ENCODE assay signal across 8 cellular contexts in genomic region chr14:20343092-20343854, GRCh38. TPM values are rescaled to one million over a fixed set of nuclear protein-coding genes. Genes with fewer than 3 reads are reported as not detected.
DNase-seq lines count a peak whose midpoint lies in the region; ATAC-seq, FAIRE-seq and TF ChIP-seq lines count a peak whose summit lies in the region.

A gene with protein sequence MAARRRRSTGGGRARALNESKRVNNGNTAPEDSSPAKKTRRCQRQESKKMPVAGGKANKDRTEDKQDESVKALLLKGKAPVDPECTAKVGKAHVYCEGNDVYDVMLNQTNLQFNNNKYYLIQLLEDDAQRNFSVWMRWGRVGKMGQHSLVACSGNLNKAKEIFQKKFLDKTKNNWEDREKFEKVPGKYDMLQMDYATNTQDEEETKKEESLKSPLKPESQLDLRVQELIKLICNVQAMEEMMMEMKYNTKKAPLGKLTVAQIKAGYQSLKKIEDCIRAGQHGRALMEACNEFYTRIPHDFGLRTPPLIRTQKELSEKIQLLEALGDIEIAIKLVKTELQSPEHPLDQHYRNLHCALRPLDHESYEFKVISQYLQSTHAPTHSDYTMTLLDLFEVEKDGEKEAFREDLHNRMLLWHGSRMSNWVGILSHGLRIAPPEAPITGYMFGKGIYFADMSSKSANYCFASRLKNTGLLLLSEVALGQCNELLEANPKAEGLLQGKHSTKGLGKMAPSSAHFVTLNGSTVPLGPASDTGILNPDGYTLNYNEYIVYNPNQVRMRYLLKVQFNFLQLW (plus strand): TSS chr14:20343635. CDS start chr14:20343642, 7 bp downstream.

- TF ChIP-seq EP300 in HepG2 (IDR thresholded peaks at IDR 0.05; ENCODE audit: low read depth in 2 of 2, low read length in 2 of 2) (no peak; a peak in 1 of 4 replicates), HepG2 (CRISPR knock-in tag; IDR thresholded peaks at IDR 0.05; ENCODE audit: borderline replicate concordance) (peak; percentile 30; the same call in 1 of the 2 replicates)

- H4K20me1 ChIP-seq in HepG2 (ENCODE audit: insufficient read depth, low read length), result no peaks in the 10 kb centered on the region

- H2AFZ ChIP-seq in HepG2 (ENCODE audit: low read length), result peak within 1 kb of the TSS; percentile 90

- H3K27me3 ChIP-seq in HepG2 (ENCODE audit: control insufficient read depth in 1 of 2, insufficient read depth in 2 of 2, low read length in 2 of 2), result no peaks in the 10 kb centered on the region; a peak in 1 of 5 replicates

- peak; percentile 25; the same call in 1 of the 2 replicates for TF ChIP-seq CTCF in HepG2 (CRISPR knock-in tag; IDR thresholded peaks at IDR 0.05)

- H3K4me1 ChIP-seq in HepG2 (ENCODE audit: insufficient read depth, low read length), result peaks cover 24% of the 10 kb centered on the region

- peak within 1 kb of the TSS; percentile 89 for H3K27ac ChIP-seq in HepG2 (ENCODE audit: extremely low read length, insufficient read depth, low read length)

- CTCF ChIA-PET in HepG2 (lab: Yijun Ruan, JAX; ENCODE audit: low intra/inter-chr PET ratio, low total read pairs), result no interaction called here

- POLR2A ChIA-PET in HepG2 (lab: Yijun Ruan, JAX), result interaction anchor here (0.7 to 5.8 kb wide), 39 partner anchors 9 to 1214 kb away, joined by 3 to 139 read pairs (median 6); partner anchors contain the start of genes APEX1, ARHGEF40, CCNB1IP1 and METTL3

- in situ Hi-C loops in HepG2 (cut with HindIII; ENCODE audit: extremely low pct_ligation_motif_present, low pct_unique_long_range_greater_than_20kb), result loop anchor here (25.0 kb wide), 2 partner anchors 119 to 644 kb away; partner anchors contain the start of genes APEX1, METTL17, OSGEP and PIP4P1

- peak within 1 kb of the TSS; percentile 91 for H3K9ac ChIP-seq in HepG2 (ENCODE audit: insufficient read depth, low read depth, low read length)

- FAIRE-seq in HepG2 (lab: Jason Lieb, UNC), result peak; percentile 99

- TF ChIP-seq POLR2A in HepG2 (IDR thresholded peaks at IDR 0.05; ENCODE audit: insufficient read depth in 1 of 2, low read depth in 2 of 2, low read length in 2 of 2), result peak; percentile 82 to 99

- peak; percentile 42; the same call in 1 of the 2 replicates for TF ChIP-seq RAD21 in HepG2 (CRISPR knock-in tag; IDR thresholded peaks at IDR 0.05)

- ATAC-seq in GM19397 (IDR thresholded peaks at IDR 0.05; ENCODE audit: unreplicated experiment) (peak; percentile 95), HG03571 (IDR thresholded peaks at IDR 0.05; ENCODE audit: unreplicated experiment) (peak; percentile 93), HepG2 (peak; percentile 99)

- intact Hi-C loops in HepG2 (cut with micrococcal nuclease; ENCODE audit: unreplicated experiment), result loop anchor here (1.0 to 2.0 kb wide), 6 partner anchors 10 to 343 kb away; partner anchors contain the start of genes CCNB1IP1, PIP4P1 and TEP1

- H3K4me3 ChIP-seq in HepG2 (replicated peaks in 1 of 3; ENCODE audit: insufficient read depth in 1 of 3, low read depth in 2 of 3, low read length in 3 of 3), result peak within 1 kb of the TSS; percentile 82 to 88 (median 86)

- DNase-seq in CD1c-positive myeloid dendritic cell (ENCODE audit: extremely low spot score) (peak; percentile 99), NCI-H82 (lab: John Stamatoyannopoulos, UW) (peak; percentile 100), dermis blood vessel endothelial cell (peak; percentile 99), HepG2 (ENCODE audit: low spot score) (peak; percentile 100)
- DNase-seq in activated CD4-positive, alpha-beta T cell treated with anti-CD3 and anti-CD28 coated beads, Interleukin-2, amount 50 U/mL, for 48 hours, result peak; percentile 96 to 97
- DNase-seq in stimulated activated CD4-positive, alpha-beta T cell treated with anti-CD3 and anti-CD28 coated beads, Interleukin-4, amount 100 ng/mL, for 1 hour, result peak; percentile 89

- peak within 1 kb of the TSS; percentile 70 for H3K4me2 ChIP-seq in HepG2 (ENCODE audit: low read depth, low read length)

- TSS peak; percentile 95 for BruUV-seq in HepG2 (replicated peaks; lab: Mats Ljungman, UMichigan)

- peaks cover 12% of the 10 kb centered on the region for H3K79me2 ChIP-seq in HepG2 (ENCODE audit: insufficient read depth, low read length)

- H3K36me3 ChIP-seq in HepG2 (replicated peaks in 1 of 2; ENCODE audit: control insufficient read depth in 1 of 2, insufficient read depth in 2 of 2, low read length in 2 of 2), result peaks cover 5 to 16% of the 10 kb centered on the region in 2 experiments; a peak in 4 of 5 replicates

- no peaks in the 10 kb centered on the region for H3K9me3 ChIP-seq in HepG2 (ENCODE audit: low read length)

- 2% methylated on average over 39 of the region's 50 CpGs for WGBS in HepG2 (ENCODE audit: low lambda C conversion rate)

TF ChIP-seq in HepG2, 621 proteins besides CTCF, POLR2A, EP300 and RAD21 (continues in another document):
- no peak; the same call in 1 of the 2 replicates for TF ChIP-seq ZMAT3 (CRISPR knock-in tag; conservative IDR thresholded peaks at IDR 0.05)
- TF ChIP-seq EEA1 (CRISPR knock-in tag; IDR thresholded peaks at IDR 0.05; ENCODE audit: borderline replicate concordance), result no peak
- peak; percentile 95 for TF ChIP-seq ARID4A (CRISPR knock-in tag; IDR thresholded peaks at IDR 0.05; ENCODE audit: borderline replicate concordance)
- no peak for TF ChIP-seq ZNF30 (CRISPR knock-in tag; IDR thresholded peaks at IDR 0.05)

RNA-seq across cellular contexts. Expression of the gene that starts here (rescaled TPM):
- total RNA-seq in dermis blood vessel endothelial cell, result 7.1 and 9.0 TPM in 2 replicates
- total RNA-seq in HepG2 (2016; rRNA removed; fragmentation: Illumina TruSeq; extraction: Trizol), result 37.3 and 39.1 TPM in 2 replicates
- 12.6 and 13.3 TPM in 2 replicates for total RNA-seq in HepG2 (2016; cell fraction: cytosol; rRNA removed; fragmentation: Illumina TruSeq; extraction: Trizol; ENCODE audit: low read depth)
- total RNA-seq in HepG2 (2016; cell fraction: insoluble cytoplasmic fraction; rRNA removed; fragmentation: Illumina TruSeq; extraction: Trizol), result 38.8 and 39.8 TPM in 2 replicates
- total RNA-seq in HepG2 (2016; cell fraction: membrane; rRNA removed; fragmentation: Illumina TruSeq; extraction: Trizol), result 15.3 and 15.8 TPM in 2 replicates
- total RNA-seq in HepG2 (2016; cell fraction: nucleus; rRNA removed; fragmentation: Illumina TruSeq; extraction: Trizol), result 45.9 and 50.0 TPM in 2 replicates
- polyA plus RNA-seq in HepG2 (2011; rRNA removed), result 31.3 and 38.4 TPM in 2 replicates
- polyA plus RNA-seq in HepG2 (2011; cell fraction: cytosol; rRNA removed), result 18.1 and 20.5 TPM in 2 replicates
- polyA plus RNA-seq in HepG2 (2011; cell fraction: nucleus; rRNA removed), result 71.4 and 74.8 TPM in 2 replicates
- 34.8 and 43.7 TPM in 2 replicates for polyA plus RNA-seq in HepG2 (2012)
- 5.1 and 5.8 TPM in 2 replicates for polyA plus RNA-seq in HepG2 (2016; cell fraction: cytosol; fragmentation: Illumina TruSeq; extraction: Trizol; ENCODE audit: low read depth)
- 60.5 and 63.6 TPM in 2 replicates for polyA plus RNA-seq in HepG2 (2016; cell fraction: insoluble cytoplasmic fraction; fragmentation: Illumina TruSeq; extraction: Trizol; ENCODE audit: low read depth)
- 8.6 and 9.1 TPM in 2 replicates for polyA plus RNA-seq in HepG2 (2016; cell fraction: membrane; fragmentation: Illumina TruSeq; extraction: Trizol; ENCODE audit: low read depth)
- polyA plus RNA-seq in HepG2 (2016; cell fraction: nucleus; fragmentation: Illumina TruSeq; extraction: Trizol; ENCODE audit: insufficient read depth, low read depth), result 132 and 134 TPM in 2 replicates
- polyA minus RNA-seq in HepG2 (2011; rRNA and poly(A)+ RNA removed; ENCODE audit: low replicate concordance), result 7.0 and 16.0 TPM in 2 replicates
- 10.3 and 12.2 TPM in 2 replicates for polyA minus RNA-seq in HepG2 (2011; cell fraction: cytosol; rRNA and poly(A)+ RNA removed)
- polyA minus RNA-seq in HepG2 (2011; cell fraction: nucleus; rRNA and poly(A)+ RNA removed), result 20.7 and 27.6 TPM in 2 replicates

Comparison
In these comparisons a context has a peak if more than half of its experiments do, and no peak if none do; other contexts are left out.
1. Peak in every context shown above with its lines: DNase-seq, ATAC-seq, H3K4me3 ChIP-seq and H3K27ac ChIP-seq.